Comparison of ENCODE assay signal across 2 cellular contexts in genomic region chr16:30667361-30667905, GRCh38.
A peak's percentile ranks its signal among the peaks of the same experiment; 100 is the strongest.
TF ChIP-seq lines count a peak whose summit lies in the region.

No MANE protein-coding gene starts in this region.

TF ChIP-seq in HEK293, 187 proteins besides CTCF, POLR2A, EP300 and RAD21:
- TF ChIP-seq ZNF341 (tag by site-specific recombination; IDR thresholded peaks at IDR 0.05; ENCODE audit: low read depth) (no peak), EGR2 (tag by site-specific recombination; IDR thresholded peaks at IDR 0.05; ENCODE audit: low read depth) (0 out of 2 replicates have a peak, but pooled peaks have one; percentile 9), SP2 (tag by site-specific recombination; IDR thresholded peaks at IDR 0.05) (no peak), ZNF354C (tag by site-specific recombination; IDR thresholded peaks at IDR 0.05; ENCODE audit: borderline replicate concordance, low read depth) (no peak), HOXA7 (CRISPR knock-in tag; IDR thresholded peaks at IDR 0.05; ENCODE audit: borderline replicate concordance) (no peak), ZSCAN30 (tag by site-specific recombination; IDR thresholded peaks at IDR 0.05) (no peak)

TF ChIP-seq in K562, 482 proteins besides CTCF, POLR2A, EP300 and RAD21:
- TF ChIP-seq TAF7 (tag; IDR thresholded peaks at IDR 0.05) (no peak), POLR2G (IDR thresholded peaks at IDR 0.05; ENCODE audit: low read depth, low read length) (peak; percentile 42; the same call in 1 of the 2 replicates), STAG1 (CRISPR knock-in tag; IDR thresholded peaks at IDR 0.05; ENCODE audit: borderline replicate concordance) (no peak), ZKSCAN3 (CRISPR knock-in tag; IDR thresholded peaks at IDR 0.05) (no peak), NFE2 (IDR thresholded peaks at IDR 0.05; ENCODE audit: low read depth) (no peak), RBFOX2 (IDR thresholded peaks at IDR 0.05; ENCODE audit: low read depth, low read length) (peak; percentile 53; the same call in 1 of the 2 replicates)
TF ChIP-seq in K562: peak in this region for 2.
